In genomic region chr12:49967042-49967776, GRCh38 we compare ENCODE assay signal across 8 cellular contexts. TPM values are rescaled to one million over a fixed set of nuclear protein-coding genes. Genes with fewer than 3 reads are reported as not detected.
DNase-seq lines count a peak whose midpoint lies in the region; ATAC-seq and TF ChIP-seq lines count a peak whose summit lies in the region.

No MANE protein-coding gene starts in this region.

- H3K4me1 Mint-ChIP-seq in activated B cell treated with CpG ODN at 0.5 μM for 24 hours: peaks cover 4% of the 10 kb centered on the region

- H3K4me3 ChIP-seq in cardiac fibroblast (replicated peaks in 1 of 2; ENCODE audit: low read depth in 2 of 2, low read length in 2 of 2): peak overlapping the region; percentile 30 to 38

- peak; percentile 97 for TF ChIP-seq CTCF in GM12874 (IDR thresholded peaks at IDR 0.05; ENCODE audit: insufficient read depth, low read depth, low read length)
- peak; percentile 51 for TF ChIP-seq CTCF in activated B cell treated with CpG ODN at 0.5 μM for 24 hours (IDR thresholded peaks at IDR 0.05)
- TF ChIP-seq CTCF in cardiac fibroblast (IDR thresholded peaks at IDR 0.05; ENCODE audit: low read depth, low read length): peak; percentile 92

- CTCF ChIA-PET in activated B cell treated with CpG ODN at 0.5 μM for 24 hours (lab: Charles Lee): interaction anchor here (0.5 to 3.4 kb wide), 32 partner anchors 9 to 388 kb away, joined by 3 to 73 read pairs (median 4); partner anchors contain the start of genes RACGAP1 and TMBIM6

- intact Hi-C loops in activated B cell treated with CpG ODN at 0.5 μM for 24 hours (cut with micrococcal nuclease): loop anchor here (1.0 to 5.0 kb wide), 4 partner anchors 89 to 210 kb away; no protein-coding TSS in a partner anchor

- DNase-seq in NCI-H2171 (lab: John Stamatoyannopoulos, UW) (peak; percentile 97), activated B cell treated with CpG ODN at 0.5 μM for 24 hours (peak; percentile 86), cardiac fibroblast (ENCODE audit: low read depth in 2 of 2) (peak; percentile 89 to 92), islet precursor cell (peak; percentile 95)
- peak; percentile 83 to 96 for DNase-seq in stimulated activated CD4-positive, alpha-beta T cell treated with anti-CD3 and anti-CD28 coated beads, Interleukin-12 subunit alpha, Interleukin-12 subunit beta, amount 100 ng/mL, for 24 hours (ENCODE audit: low read depth in 2 of 2)

- no peak overlapping the region for H3K27ac Mint-ChIP-seq in activated B cell treated with CpG ODN at 0.5 μM for 24 hours

- POLR2A ChIA-PET in activated B cell treated with CpG ODN at 0.5 μM for 24 hours (lab: Charles Lee): interaction anchor here (1.0 to 1.3 kb wide), 2 partner anchors 89 to 104 kb away, joined by 3 to 4 read pairs; no protein-coding TSS in a partner anchor

- no peaks in the 10 kb centered on the region for H3K9me3 Mint-ChIP-seq in activated B cell treated with CpG ODN at 0.5 μM for 24 hours

- no peaks in the 10 kb centered on the region for H3K36me3 Mint-ChIP-seq in activated B cell treated with CpG ODN at 0.5 μM for 24 hours (ENCODE audit: low read depth)

- H3K4me3 Mint-ChIP-seq in activated B cell treated with CpG ODN at 0.5 μM for 24 hours: peak overlapping the region; percentile 71

- ATAC-seq in HG03039 (IDR thresholded peaks at IDR 0.05; ENCODE audit: unreplicated experiment) (peak; percentile 53), activated B cell treated with CpG ODN at 0.5 μM for 24 hours (ENCODE audit: low read depth) (peak; percentile 89), HG02623 (IDR thresholded peaks at IDR 0.05; ENCODE audit: unreplicated experiment) (no peak)

- H3K27me3 Mint-ChIP-seq in activated B cell treated with CpG ODN at 0.5 μM for 24 hours: peaks cover 39% of the 10 kb centered on the region

RNA-seq across cellular contexts. Expression of gene AQP5, which starts 5.5 kb away (rescaled TPM):
- total RNA-seq in activated B cell treated with CpG ODN at 0.5 μM for 24 hours: not detected in 2 replicates

RNA-seq across cellular contexts. Expression of gene AQP6, which starts 5.5 kb away (rescaled TPM):
- not detected in 2 replicates for total RNA-seq in activated B cell treated with CpG ODN at 0.5 μM for 24 hours

RNA-seq across cellular contexts. Expression of gene AQP2, which starts 16.7 kb away (rescaled TPM):
- not detected in 2 replicates for total RNA-seq in activated B cell treated with CpG ODN at 0.5 μM for 24 hours

RNA-seq across cellular contexts. Expression of gene RACGAP1, which starts 58.1 kb away (rescaled TPM):
- total RNA-seq in activated B cell treated with CpG ODN at 0.5 μM for 24 hours: 12.2 and 12.6 TPM in 2 replicates
